ENCODE assay signal across 1 cellular context in genomic region chr21:39788383-39788782, GRCh38.
TF ChIP-seq lines count a peak whose summit lies in the region.

No MANE protein-coding gene starts in this region.

TF ChIP-seq in GM23338, 12 proteins besides CTCF, POLR2A, EP300 and RAD21:
- peak; percentile 77; the same call in 1 of the 2 replicates for TF ChIP-seq ZNF462 (CRISPR knock-in tag; IDR thresholded peaks at IDR 0.05)
- no peak for TF ChIP-seq EZH2phosphoT487 (IDR thresholded peaks at IDR 0.05; ENCODE audit: unreplicated experiment)
- no peak for TF ChIP-seq ZNF331 (CRISPR knock-in tag; IDR thresholded peaks at IDR 0.05; ENCODE audit: low read depth)
- 0 out of 2 replicates have a peak, but pooled peaks have one; percentile 26 for TF ChIP-seq ZNF114 (CRISPR knock-in tag; IDR thresholded peaks at IDR 0.05)
